In the genomic region with DNA sequence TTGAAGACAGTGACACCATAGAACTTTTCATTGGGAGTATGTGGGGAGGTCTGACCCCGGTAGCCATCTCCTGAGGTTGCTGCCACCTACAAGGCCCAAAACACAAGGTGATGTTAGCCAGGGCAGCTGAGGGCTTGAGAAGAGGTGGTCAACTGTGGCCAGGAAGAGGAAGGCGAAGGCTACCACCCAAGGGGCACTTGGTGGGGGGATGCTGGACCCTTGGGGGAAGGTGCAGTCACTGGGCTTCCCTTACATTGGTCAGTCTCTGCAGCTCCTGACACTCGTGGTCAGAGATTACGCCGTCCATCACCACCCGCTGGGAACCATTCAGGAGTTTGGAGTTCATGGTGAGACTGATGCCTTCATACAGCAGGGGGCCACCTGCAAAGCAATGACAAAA, we compare ENCODE assay signal across 15 cellular contexts. TPM values are rescaled to one million over a fixed set of nuclear protein-coding genes. Genes with fewer than 3 reads are reported as not detected.
A peak's percentile ranks its signal among the peaks of the same experiment; 100 is the strongest.
DNase-seq lines count a peak whose midpoint lies in the region; ATAC-seq and TF ChIP-seq lines count a peak whose summit lies in the region.
"Had no signal": no experiment of that assay in that cellular context is flagged by ENCODE, and none has a peak within 500 bp of the region (broad histone marks: within the 10 kb centered on the region; RNA-seq: fewer than 3 reads in every experiment).

No MANE protein-coding gene starts in this region.

- H3K9me3 ChIP-seq in CD4-positive, CD25-positive, alpha-beta regulatory T cell (ENCODE audit: control insufficient read depth in 2 of 2, low read length in 2 of 2) = no peaks in the 10 kb centered on the region
- peaks cover 13% of the 10 kb centered on the region for H3K9me3 ChIP-seq in endodermal cell (ENCODE audit: control insufficient read depth, low read length)
- H3K9me3 ChIP-seq in osteoblast (ENCODE audit: low read depth, low read length) = no peaks in the 10 kb centered on the region
- H3K9me3 ChIP-seq: BE2C, Caco-2, HAP-1 had no signal

- peaks cover 4 to 8% (median 5%) of the 10 kb centered on the region in 4 donors for H3K4me1 Mint-ChIP-seq in CD4-positive, CD25-positive, alpha-beta regulatory T cell
- H3K4me1 Mint-ChIP-seq in endodermal cell = peaks cover 9% of the 10 kb centered on the region

- no peak overlapping the region for H3K4me2 ChIP-seq in osteoblast (ENCODE audit: insufficient read depth, low read length)

- H3K27me3 ChIP-seq in ACC112 (ENCODE audit: insufficient read depth, low read length) (no peaks in the 10 kb centered on the region), endodermal cell (ENCODE audit: control insufficient read depth, insufficient read depth, low read length, poor library complexity, severe bottlenecking) (no peaks in the 10 kb centered on the region), osteoblast (ENCODE audit: insufficient read depth, low read length) (no peaks in the 10 kb centered on the region)
- H3K27me3 ChIP-seq in CD4-positive, CD25-positive, alpha-beta regulatory T cell (ENCODE audit: control insufficient read depth, insufficient read depth, low read length) = no peaks in the 10 kb centered on the region
- H3K27me3 ChIP-seq: BE2C had no signal

- peaks cover 75% of the 10 kb centered on the region for H3K36me3 Mint-ChIP-seq in CD4-positive, CD25-positive, alpha-beta regulatory T cell
- peaks cover 78% of the 10 kb centered on the region for H3K36me3 Mint-ChIP-seq in endodermal cell (ENCODE audit: low read depth)

- H3K4me3 ChIP-seq in ACC112 (ENCODE audit: low read depth, low read length) (no peak overlapping the region), endodermal cell (ENCODE audit: low read length) (peak overlapping the region; percentile 6), osteoblast (ENCODE audit: insufficient read depth, low read length) (no peak overlapping the region)
- no peak overlapping the region for H3K4me3 ChIP-seq in CD4-positive, CD25-positive, alpha-beta regulatory T cell (ENCODE audit: low read depth, low read length)
- H3K4me3 ChIP-seq: HAP-1 had no signal

- no peak overlapping the region for H3K4me3 Mint-ChIP-seq in CD4-positive, CD25-positive, alpha-beta regulatory T cell
- no peak overlapping the region for H3K4me3 Mint-ChIP-seq in endodermal cell
- H3K4me3 Mint-ChIP-seq: CD8-positive, alpha-beta memory T cell had no signal

- no peak for ATAC-seq in CD4-positive, CD25-positive, alpha-beta regulatory T cell (ENCODE audit: low read depth in 2 of 2)

- TF ChIP-seq CTCF in endodermal cell (conservative IDR thresholded peaks at IDR 0.05) = no peak
- TF ChIP-seq CTCF in osteoblast (IDR thresholded peaks at IDR 0.05; ENCODE audit: extremely low read depth, low read depth, low read length) = no peak

- H3K27ac ChIP-seq in ACC112 (ENCODE audit: low read depth, low read length) (peak overlapping the region; percentile 73; the same call in 1 of the 2 replicates), endodermal cell (ENCODE audit: low read depth, low read length) (no peak overlapping the region), osteoblast (ENCODE audit: low read depth, low read length) (peak overlapping the region; percentile 77)
- H3K27ac ChIP-seq in CD4-positive, CD25-positive, alpha-beta regulatory T cell (ENCODE audit: insufficient read depth, low read length, poor library complexity, severe bottlenecking) = no peak overlapping the region
- H3K27ac ChIP-seq: C4-2B had no signal

- H3K36me3 ChIP-seq in ACC112 (ENCODE audit: insufficient read depth, low read length) = peaks cover 20% of the 10 kb centered on the region
- H3K36me3 ChIP-seq in CD4-positive, CD25-positive, alpha-beta regulatory T cell (ENCODE audit: control insufficient read depth, insufficient read depth, low read length) = peaks cover 67% of the 10 kb centered on the region
- H3K36me3 ChIP-seq in endodermal cell (ENCODE audit: control insufficient read depth, insufficient read depth, low read length) = peaks cover 63% of the 10 kb centered on the region
- peaks cover 79% of the 10 kb centered on the region for H3K36me3 ChIP-seq in osteoblast (ENCODE audit: insufficient read depth, low read length)

- 89 to 100% methylated on average over 2 to 6 of the region's 6 CpGs for WGBS in endodermal cell (ENCODE audit: insufficient coverage in 1 of 2, insufficient read length in 1 of 2), 2 experiments

- peaks cover 0 to 4% (median 0%) of the 10 kb centered on the region in 7 donors for H3K9me3 Mint-ChIP-seq in CD4-positive, CD25-positive, alpha-beta regulatory T cell
- peaks cover 21% of the 10 kb centered on the region for H3K9me3 Mint-ChIP-seq in endodermal cell

- no peak for DNase-seq in CD4-positive, CD25-positive, alpha-beta regulatory T cell
- DNase-seq in endodermal cell (no peak), osteoblast (ENCODE audit: insufficient read length, low spot score, missing footprints) (peak; percentile 34), G401 (ENCODE audit: low spot score) (no peak), HK-2 (ENCODE audit: unreplicated experiment) (no peak), LoVo (ENCODE audit: low spot score) (no peak)
- DNase-seq: BE2C; CD8-positive, alpha-beta memory T cell; DND-41; GF-D8 had no signal

- H2AFZ ChIP-seq in ACC112 (ENCODE audit: low read length, unreplicated experiment) (no peak overlapping the region), osteoblast (ENCODE audit: low read length) (no peak overlapping the region)

- H3K4me1 ChIP-seq in ACC112 (ENCODE audit: control insufficient read depth, insufficient read depth, low read length, unreplicated experiment) (peaks cover 9% of the 10 kb centered on the region), endodermal cell (ENCODE audit: control insufficient read depth, insufficient read depth, low read length) (no peaks in the 10 kb centered on the region), osteoblast (ENCODE audit: insufficient read depth, low read length) (peaks cover 12% of the 10 kb centered on the region)
- no peaks in the 10 kb centered on the region for H3K4me1 ChIP-seq in CD4-positive, CD25-positive, alpha-beta regulatory T cell (ENCODE audit: control insufficient read depth, insufficient read depth, low read length, poor library complexity, severe bottlenecking)
- H3K4me1 ChIP-seq: BE2C, Caco-2, HAP-1 had no signal

- no peaks in the 10 kb centered on the region for H3K27me3 Mint-ChIP-seq in CD4-positive, CD25-positive, alpha-beta regulatory T cell
- no peaks in the 10 kb centered on the region for H3K27me3 Mint-ChIP-seq in endodermal cell (ENCODE audit: insufficient read depth)
- H3K27me3 Mint-ChIP-seq: CD8-positive, alpha-beta memory T cell had no signal

- no peak overlapping the region for H3K9ac ChIP-seq in endodermal cell (ENCODE audit: extremely low read depth, low read length, poor library complexity, severe bottlenecking)

- peaks cover 29% of the 10 kb centered on the region for H4K20me1 ChIP-seq in osteoblast (ENCODE audit: insufficient read depth, low read length)

- in situ Hi-C loops in G401 (cut with HindIII; ENCODE audit: low sequenced_read_pairs) = no loop called here

- H3K27ac Mint-ChIP-seq in CD4-positive, CD25-positive, alpha-beta regulatory T cell = peak overlapping the region; percentile 11 to 45 (median 44)
- no peak overlapping the region for H3K27ac Mint-ChIP-seq in endodermal cell

- H3K79me2 ChIP-seq in ACC112 (ENCODE audit: control insufficient read depth, insufficient read depth, low read length, unreplicated experiment) (no peaks in the 10 kb centered on the region), osteoblast (ENCODE audit: insufficient read depth, low read length) (peaks cover 3% of the 10 kb centered on the region)

RNA-seq across cellular contexts. Expression of a gene that starts 12.2 kb away (rescaled TPM):
- total RNA-seq in CD4-positive, CD25-positive, alpha-beta regulatory T cell = not detected
- polyA plus RNA-seq in CD4-positive, CD25-positive, alpha-beta regulatory T cell = not detected
- total RNA-seq in endodermal cell (10 to 100 TPM; 31.6 to 32.6 TPM), osteoblast (not detected in 2 replicates)
- polyA plus RNA-seq in endodermal cell (2013, experiment 1 of 2) = 7.2 TPM
- polyA plus RNA-seq in endodermal cell (2013, experiment 2 of 2) = 7.2 TPM
- 0.03 TPM in 1 of 2 replicates, not detected in the other for total RNA-seq in G401 (2014; rRNA removed; shearing (Covaris generic))
- total RNA-seq: CD8-positive, alpha-beta memory T cell had no signal
- polyA plus RNA-seq: AG04450; CD8-positive, alpha-beta memory T cell had no signal

RNA-seq across cellular contexts. Expression of a gene that starts 14.5 kb away (rescaled TPM):
- 30.4 TPM for total RNA-seq in CD4-positive, CD25-positive, alpha-beta regulatory T cell
- polyA plus RNA-seq in CD4-positive, CD25-positive, alpha-beta regulatory T cell = 10 to 100 TPM; 12.6 to 16.3 (median 14.3) TPM
- total RNA-seq in endodermal cell (10 to 100 TPM; 51.7 to 68.3 TPM), osteoblast (209 and 213 TPM in 2 replicates)
- 82.0 TPM for polyA plus RNA-seq in endodermal cell (2013, experiment 1 of 2)
- polyA plus RNA-seq in endodermal cell (2013, experiment 2 of 2) = 76.1 TPM
- 27.2 and 32.5 TPM in 2 replicates for total RNA-seq in G401 (2014; rRNA removed; shearing (Covaris generic))

RNA-seq across cellular contexts. Expression of a gene that starts 14.8 kb away (rescaled TPM):
- total RNA-seq in CD4-positive, CD25-positive, alpha-beta regulatory T cell = 14.3 TPM
- 10 to 100 TPM in 1 of 4 donors, 1 to 10 TPM in 3; 3.8 to 12.7 (median 6.0) TPM for polyA plus RNA-seq in CD4-positive, CD25-positive, alpha-beta regulatory T cell
- total RNA-seq in endodermal cell = 1 to 10 TPM; 4.8 to 7.3 TPM
- polyA plus RNA-seq in endodermal cell (2013, experiment 1 of 2) = 8.7 TPM
- polyA plus RNA-seq in endodermal cell (2013, experiment 2 of 2) = 11.8 TPM
- total RNA-seq in osteoblast = 4.7 and 5.9 TPM in 2 replicates
- 4.7 and 9.2 TPM in 2 replicates for total RNA-seq in G401 (2014; rRNA removed; shearing (Covaris generic))

RNA-seq across cellular contexts. Expression of a gene that starts 32.5 kb away (rescaled TPM):
- 1.1 TPM for total RNA-seq in CD4-positive, CD25-positive, alpha-beta regulatory T cell
- under 1 TPM in 1 of 4 donors, not detected in 3; 0.12 TPM for polyA plus RNA-seq in CD4-positive, CD25-positive, alpha-beta regulatory T cell
- total RNA-seq in endodermal cell (under 1 TPM; 0.20 to 0.66 TPM), osteoblast (under 0.01 TPM in 2 replicates)
- polyA plus RNA-seq in endodermal cell (2013, experiment 1 of 2) = 0.53 TPM
- 0.46 TPM for polyA plus RNA-seq in endodermal cell (2013, experiment 2 of 2)
- total RNA-seq in G401 (2014; rRNA removed; shearing (Covaris generic)) = 0.80 TPM in 1 of 2 replicates, not detected in the other
- polyA plus RNA-seq: CD8-positive, alpha-beta memory T cell had no signal

Comparison
In these comparisons a context has a peak if more than half of its experiments do, and no peak if none do; other contexts are left out.
1. H3K27ac ChIP-seq: peak in ACC112 (single experiment) and osteoblast (single experiment); none in CD4-positive, CD25-positive, alpha-beta regulatory T cell (single experiment) and endodermal cell (single experiment).
2. RNA of a gene that starts 12.2 kb away (total RNA-seq): 31.6 to 32.6 TPM in endodermal cell; 0.03 TPM in G401, not detected in CD4-positive, CD25-positive, alpha-beta regulatory T cell (single experiment) and not detected in osteoblast; every median in the first group is over 10 times any median in the second.